ENCODE assay signal across 27 cellular contexts in the genomic region with DNA sequence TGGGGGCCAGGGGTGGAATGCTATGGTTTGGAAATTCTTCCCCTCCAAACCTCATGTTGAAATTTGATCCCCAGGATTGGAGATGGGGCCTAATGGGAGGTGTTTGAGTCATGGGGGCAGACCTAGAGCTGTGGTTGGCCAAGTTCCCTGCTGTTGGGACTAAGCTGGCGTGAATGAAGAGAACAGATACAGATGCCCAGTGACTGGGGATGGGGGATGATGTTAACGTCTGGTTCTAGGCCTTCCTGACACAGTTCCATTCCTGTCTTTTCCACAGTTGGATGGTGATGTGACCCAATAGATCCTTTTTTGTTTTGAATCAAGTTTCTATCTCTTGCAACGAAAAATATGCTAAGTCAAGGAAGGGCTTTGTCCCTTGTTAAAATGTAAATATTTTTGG.
"Had no signal": no experiment of that assay in that cellular context is flagged by ENCODE, and none has a peak within 500 bp of the region (broad histone marks: within the 10 kb centered on the region; RNA-seq: fewer than 3 reads in every experiment).

No MANE protein-coding gene starts in this region.

- H3K4me3 ChIP-seq: neural progenitor cell, ovary, psoas muscle, right lobe of liver, sigmoid colon, stomach, thoracic aorta, thyroid gland, tibial nerve, upper lobe of left lung, vagina had no signal

- ATAC-seq: natural killer cell treated with Interleukin-12 subunit alpha and Interleukin-12 subunit beta and Interleukin-15 and Interleukin-18, amount 100 ng/mL, for 72 hours; psoas muscle; right cardiac atrium; right lobe of liver; stimulated activated effector memory CD8-positive, alpha-beta T cell treated with anti-CD3 and anti-CD28 coated beads, Interleukin-12 subunit alpha, Interleukin-12 subunit beta, amount 100 ng/mL, for 72 hours; stimulated activated naive B cell treated with anti-CD40 and anti-IgM and Interleukin-4, amounts not matched to agents 10 μg/mL and 1 μg/mL and 100 μg/mL, for 72 hours had no signal

- H3K27ac Mint-ChIP-seq: natural killer cell treated with Interleukin-12 subunit alpha and Interleukin-12 subunit beta and Interleukin-15 and Interleukin-18, amount 100 ng/mL, for 72 hours; neural progenitor cell; progenitor cell of endocrine pancreas; stimulated activated effector memory CD8-positive, alpha-beta T cell treated with anti-CD3 and anti-CD28 coated beads, Interleukin-12 subunit alpha, Interleukin-12 subunit beta, amount 100 ng/mL, for 72 hours; stimulated activated naive B cell treated with anti-CD40 and anti-IgM and Interleukin-4, amounts not matched to agents 10 μg/mL and 1 μg/mL and 100 μg/mL, for 72 hours; stimulated activated naive CD8-positive, alpha-beta T cell treated with anti-CD3 and anti-CD28 coated beads, Interleukin-15, Interleukin-2, amounts not matched to agents 100 ng/mL and 50 ng/mL, for 24 hours had no signal

- H3K36me3 ChIP-seq: ovary, right lobe of liver, sigmoid colon, stomach, thoracic aorta, thyroid gland, upper lobe of left lung, vagina had no signal

- H3K4me2 ChIP-seq: neural progenitor cell had no signal

- H3K9ac ChIP-seq: neural progenitor cell, parathyroid adenoma had no signal

- H3K4me1 ChIP-seq: neural progenitor cell, parathyroid adenoma, psoas muscle, sigmoid colon, thyroid gland, tibial nerve, upper lobe of left lung, vagina had no signal

- H3K4me3 Mint-ChIP-seq: natural killer cell treated with Interleukin-12 subunit alpha and Interleukin-12 subunit beta and Interleukin-15 and Interleukin-18, amount 100 ng/mL, for 72 hours; neural progenitor cell; stimulated activated effector memory CD8-positive, alpha-beta T cell treated with anti-CD3 and anti-CD28 coated beads, Interleukin-12 subunit alpha, Interleukin-12 subunit beta, amount 100 ng/mL, for 72 hours; stimulated activated naive B cell treated with anti-CD40 and anti-IgM and Interleukin-4, amounts not matched to agents 10 μg/mL and 1 μg/mL and 100 μg/mL, for 72 hours; stimulated activated naive CD8-positive, alpha-beta T cell treated with anti-CD3 and anti-CD28 coated beads, Interleukin-15, Interleukin-2, amounts not matched to agents 100 ng/mL and 50 ng/mL, for 24 hours had no signal

- H3K27ac ChIP-seq: neural progenitor cell, ovary, parathyroid adenoma, psoas muscle, right lobe of liver, sigmoid colon, stomach, thoracic aorta, thyroid gland, tibial nerve, upper lobe of left lung, vagina had no signal

- DNase-seq: occipital lobe; ovary; posterior cingulate gyrus; psoas muscle; right cardiac atrium; right lobe of liver; sigmoid colon; small intestine; stimulated activated CD4-positive, alpha-beta T cell treated with anti-CD3 and anti-CD28 coated beads, Interleukin-15, amount 100 ng/mL, for 24 hours; stimulated activated CD4-positive, alpha-beta T cell treated with anti-CD3 and anti-CD28 coated beads, Interleukin-2, amount 100 ng/mL, for 24 hours; stimulated activated CD4-positive, alpha-beta T cell treated with anti-CD3 and anti-CD28 coated beads, Interleukin-2, amount 100 ng/mL, for 48 hours; stimulated activated CD4-positive, alpha-beta T cell treated with anti-CD3 and anti-CD28 coated beads, Interleukin-4, amount 100 ng/mL, for 24 hours; stimulated activated naive B cell treated with anti-CD40 and anti-IgM and Interleukin-4, amounts not matched to agents 10 μg/mL and 1 μg/mL and 100 μg/mL, for 72 hours; stimulated activated naive CD4-positive, alpha-beta T cell treated with Interleukin-2 at 50 U/mL for 16 hours; stomach; thyroid gland; trophoblast cell; upper lobe of left lung had no signal

- H3K79me2 ChIP-seq: parathyroid adenoma had no signal

- H3K9me3 Mint-ChIP-seq: natural killer cell treated with Interleukin-12 subunit alpha and Interleukin-12 subunit beta and Interleukin-15 and Interleukin-18, amount 100 ng/mL, for 72 hours; stimulated activated effector memory CD8-positive, alpha-beta T cell treated with anti-CD3 and anti-CD28 coated beads, Interleukin-12 subunit alpha, Interleukin-12 subunit beta, amount 100 ng/mL, for 72 hours; stimulated activated naive B cell treated with anti-CD40 and anti-IgM and Interleukin-4, amounts not matched to agents 10 μg/mL and 1 μg/mL and 100 μg/mL, for 72 hours; stimulated activated naive CD8-positive, alpha-beta T cell treated with anti-CD3 and anti-CD28 coated beads, Interleukin-15, Interleukin-2, amounts not matched to agents 100 ng/mL and 50 ng/mL, for 24 hours had no signal

- H3K9me3 ChIP-seq: ovary, psoas muscle, right lobe of liver, sigmoid colon, stomach, thoracic aorta, thyroid gland, upper lobe of left lung, vagina had no signal

- H3K36me3 Mint-ChIP-seq: natural killer cell treated with Interleukin-12 subunit alpha and Interleukin-12 subunit beta and Interleukin-15 and Interleukin-18, amount 100 ng/mL, for 72 hours; stimulated activated effector memory CD8-positive, alpha-beta T cell treated with anti-CD3 and anti-CD28 coated beads, Interleukin-12 subunit alpha, Interleukin-12 subunit beta, amount 100 ng/mL, for 72 hours had no signal

- H3K27me3 ChIP-seq: neural progenitor cell, ovary, right lobe of liver, sigmoid colon, stomach, thyroid gland, tibial nerve, upper lobe of left lung, vagina had no signal

- H2AFZ ChIP-seq: neural progenitor cell, parathyroid adenoma had no signal

- H3K27me3 Mint-ChIP-seq: progenitor cell of endocrine pancreas; stimulated activated naive CD8-positive, alpha-beta T cell treated with anti-CD3 and anti-CD28 coated beads, Interleukin-15, Interleukin-2, amounts not matched to agents 100 ng/mL and 50 ng/mL, for 24 hours had no signal

- H3K4me1 Mint-ChIP-seq: stimulated activated naive B cell treated with anti-CD40 and anti-IgM and Interleukin-4, amounts not matched to agents 10 μg/mL and 1 μg/mL and 100 μg/mL, for 72 hours had no signal
